In the genomic region with DNA sequence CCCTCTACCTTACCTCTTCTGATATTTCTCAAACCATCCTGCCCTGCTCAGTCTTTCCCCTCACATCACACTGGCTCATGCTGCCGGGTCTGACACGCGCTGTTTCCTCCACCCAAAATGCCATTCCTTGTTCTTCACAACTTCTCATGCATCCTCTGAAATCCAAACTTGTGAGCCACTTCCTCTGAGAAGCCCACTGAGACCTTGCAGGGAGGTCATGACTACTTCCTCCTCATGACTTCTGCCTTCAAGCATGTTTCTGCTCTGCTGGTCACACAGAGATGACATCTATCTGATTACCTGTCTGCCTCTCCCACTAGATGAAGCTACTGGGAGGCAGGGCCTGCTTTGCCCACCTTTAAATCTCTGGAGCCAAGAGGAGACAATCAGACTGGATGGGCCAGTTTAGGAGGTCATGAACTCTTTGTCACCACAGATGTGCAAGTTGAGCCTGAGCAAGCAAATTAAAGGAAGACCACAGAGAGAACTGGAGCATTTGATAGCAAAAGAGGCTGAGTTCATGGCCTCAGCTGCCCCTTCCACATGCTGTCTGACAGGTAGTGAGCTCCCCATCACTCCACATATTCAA, we compare ENCODE assay signal across 11 cellular contexts.
DNase-seq lines count a peak whose midpoint lies in the region; ATAC-seq, FAIRE-seq and TF ChIP-seq lines count a peak whose summit lies in the region.
"Had no signal": no experiment of that assay in that cellular context is flagged by ENCODE, and none has a peak within 500 bp of the region (broad histone marks: within the 10 kb centered on the region; RNA-seq: fewer than 3 reads in every experiment).

No MANE protein-coding gene starts in this region.

- peak overlapping the region; percentile 96 for H3K27ac ChIP-seq in osteoblast (ENCODE audit: low read depth, low read length)

- no peaks in the 10 kb centered on the region for H3K79me2 ChIP-seq in osteoblast (ENCODE audit: insufficient read depth, low read length)

- DNase-seq in GM12891 (ENCODE audit: insufficient read length, low spot score) (no peak), HT1080 (ENCODE audit: low read depth) (peak; percentile 85), cardiac fibroblast (ENCODE audit: low read depth in 2 of 2) (peak; percentile 62 to 96), osteoblast (ENCODE audit: insufficient read length, low spot score, missing footprints) (peak; percentile 93), nucleus accumbens (lab: John Stamatoyannopoulos, UW) (no peak), cerebellar cortex (ENCODE audit: low spot score) (no peak), NCI-H1092 (lab: John Stamatoyannopoulos, UW) (no peak)
- DNase-seq: activated T-cell treated with anti-CD3 and anti-CD28 coated beads, Interleukin-2, amount 50 U/mL, for 4 hours; NCI-H1436 treated with DMSO at 0.1 percent for 48 hours; stimulated activated CD4-positive, alpha-beta T cell treated with anti-CD3 and anti-CD28 coated beads, Interleukin-2, amount 100 ng/mL, for 24 hours had no signal

- TF ChIP-seq CTCF in cardiac fibroblast (IDR thresholded peaks at IDR 0.05; ENCODE audit: low read depth, low read length): no peak
- no peak for TF ChIP-seq CTCF in osteoblast (IDR thresholded peaks at IDR 0.05; ENCODE audit: extremely low read depth, low read depth, low read length)

- no peak overlapping the region for H3K4me3 ChIP-seq in cardiac fibroblast (replicated peaks in 1 of 2; ENCODE audit: low read depth in 2 of 2, low read length in 2 of 2)
- peak overlapping the region; percentile 9 for H3K4me3 ChIP-seq in osteoblast (ENCODE audit: insufficient read depth, low read length)

- H3K4me2 ChIP-seq in osteoblast (ENCODE audit: insufficient read depth, low read length): peak overlapping the region; percentile 68

- no peaks in the 10 kb centered on the region for H3K36me3 ChIP-seq in osteoblast (ENCODE audit: insufficient read depth, low read length)

- no peaks in the 10 kb centered on the region for H3K27me3 ChIP-seq in osteoblast (ENCODE audit: insufficient read depth, low read length)

- H2AFZ ChIP-seq in osteoblast (ENCODE audit: low read length): no peak overlapping the region

- H3K4me1 ChIP-seq in osteoblast (ENCODE audit: insufficient read depth, low read length): peaks cover 44% of the 10 kb centered on the region

- peak; percentile 87 for FAIRE-seq in GM12891 (lab: Jason Lieb, UNC)

- ATAC-seq in GM21381 (IDR thresholded peaks at IDR 0.05; ENCODE audit: unreplicated experiment): no peak
- ATAC-seq: activated T-cell treated with anti-CD3 and anti-CD28 coated beads, Interleukin-2, amount 50 U/mL, for 4 hours had no signal

- no peaks in the 10 kb centered on the region for H3K9me3 ChIP-seq in osteoblast (ENCODE audit: low read depth, low read length)

- TF ChIP-seq POLR2A in GM12891 (IDR thresholded peaks at IDR 0.05; ENCODE audit: low read depth, low read length): no peak

- no peaks in the 10 kb centered on the region for H4K20me1 ChIP-seq in osteoblast (ENCODE audit: insufficient read depth, low read length)

TF ChIP-seq in GM12891, 5 proteins besides CTCF, POLR2A, EP300 and RAD21:
- TF ChIP-seq SPI1 (IDR thresholded peaks at IDR 0.05; ENCODE audit: low read depth, low read length): peak; percentile 59
- peak; percentile 20 for TF ChIP-seq PAX5 (IDR thresholded peaks at IDR 0.05; ENCODE audit: insufficient read depth, low read length, severe bottlenecking)
- no peak for TF ChIP-seq POLR2AphosphoS5 (IDR thresholded peaks at IDR 0.05; ENCODE audit: low read depth, low read length)

Comparison
In these comparisons a context has a peak if more than half of its experiments do, and no peak if none do; other contexts are left out.
1. DNase-seq: peak in HT1080 (single experiment), cardiac fibroblast (2 of 2) and osteoblast (single experiment); none in GM12891 (single experiment), nucleus accumbens (0 of 56), cerebellar cortex (single experiment) and NCI-H1092 (single experiment).